In genomic region chr1:38944547-38944946, GRCh38 we compare ENCODE assay signal across 24 cellular contexts. TPM values are rescaled to one million over a fixed set of nuclear protein-coding genes. Genes with fewer than 3 reads are reported as not detected.
DNase-seq lines count a peak whose midpoint lies in the region; ATAC-seq and TF ChIP-seq lines count a peak whose summit lies in the region.
"Had no signal": no experiment of that assay in that cellular context is flagged by ENCODE, and none has a peak within 500 bp of the region (broad histone marks: within the 10 kb centered on the region; RNA-seq: fewer than 3 reads in every experiment).

No MANE protein-coding gene starts in this region.

- H3K4me1 ChIP-seq in HEK293 (ENCODE audit: control insufficient read depth, insufficient read depth, low read length), result no peaks in the 10 kb centered on the region
- H3K4me1 ChIP-seq in IMR-90 (ENCODE audit: control insufficient read depth, insufficient read depth, low read length), result peaks cover 2% of the 10 kb centered on the region; the same call in 1 of the 2 replicates
- H3K4me1 ChIP-seq in osteoblast (ENCODE audit: insufficient read depth, low read length), result peaks cover 5% of the 10 kb centered on the region
- H3K4me1 ChIP-seq: BE2C, BLaER1 had no signal

- no peak for TF ChIP-seq POLR2A in IMR-90 (IDR thresholded peaks at IDR 0.05; ENCODE audit: low read depth, low read length)

- H3K36me3 ChIP-seq in HEK293 (ENCODE audit: control insufficient read depth in 2 of 2, insufficient read depth in 1 of 2, low read length in 2 of 2), result no peaks in the 10 kb centered on the region
- H3K36me3 ChIP-seq in IMR-90 (ENCODE audit: control insufficient read depth, insufficient read depth, low read length), result no peaks in the 10 kb centered on the region
- H3K36me3 ChIP-seq in osteoblast (ENCODE audit: insufficient read depth, low read length), result no peaks in the 10 kb centered on the region
- H3K36me3 ChIP-seq: BE2C, BLaER1 had no signal

- no peak for ATAC-seq in IMR-90 (ENCODE audit: low read depth)
- ATAC-seq: GM12878 had no signal

- H4K5ac ChIP-seq in IMR-90 (ENCODE audit: low read depth, low read length), result no peak overlapping the region

- H3K79me1 ChIP-seq in IMR-90 (ENCODE audit: low read depth in 1 of 2, low read length in 2 of 2), result no peaks in the 10 kb centered on the region

- H3K4me3 ChIP-seq in HEK293 (ENCODE audit: low read depth, low read length) (no peak overlapping the region), IMR-90 (ENCODE audit: insufficient read depth, low read depth, low read length) (no peak overlapping the region), osteoblast (ENCODE audit: insufficient read depth, low read length) (no peak overlapping the region)
- H3K4me3 ChIP-seq: BLaER1, GM12878 had no signal

- no peak overlapping the region for H2AK5ac ChIP-seq in IMR-90 (ENCODE audit: low read depth, low read length)

- H3K56ac ChIP-seq in IMR-90 (ENCODE audit: extremely low read depth, insufficient read depth, low read length), result no peak overlapping the region

- H2AFZ ChIP-seq in IMR-90 (replicated peaks; ENCODE audit: low read length, poor library complexity) (peak overlapping the region; percentile 26), osteoblast (ENCODE audit: low read length) (no peak overlapping the region)

- H4K20me1 ChIP-seq in IMR-90 (ENCODE audit: insufficient read depth, low read length), result no peaks in the 10 kb centered on the region
- no peaks in the 10 kb centered on the region for H4K20me1 ChIP-seq in osteoblast (ENCODE audit: insufficient read depth, low read length)
- H4K20me1 ChIP-seq: BLaER1 had no signal

- POLR2A ChIA-PET in HEK293 (lab: Yijun Ruan, JAX), result no interaction called here
- POLR2A ChIA-PET in IMR-90 (lab: Charles Lee; ENCODE audit: unreplicated experiment), result no interaction called here

- WGBS in IMR-90 (ENCODE audit: extremely low coverage in 2 of 2, insufficient read length in 1 of 2), 2 experiments, result 100% methylated on average over 1 of the region's 4 CpGs; no CpG with 5 or more reads in 1 of the 2 experiments

- no peak overlapping the region for H2BK15ac ChIP-seq in IMR-90 (ENCODE audit: low read depth, low read length)

- CTCF ChIA-PET in HEK293 (lab: Yijun Ruan, JAX) (interaction anchor here (0.7 kb wide), 1 partner anchor 599 kb away, joined by 4 read pairs; no protein-coding TSS in a partner anchor), IMR-90 (lab: Yijun Ruan, JAX) (no interaction called here)

- in situ Hi-C loops in IMR-90 (cut with MboI; ENCODE audit: low sequenced_read_pairs), result no loop called here

- H3K23ac ChIP-seq in IMR-90 (ENCODE audit: low read depth, low read length), result no peak overlapping the region

- no peaks in the 10 kb centered on the region; the same call in 1 of the 2 replicates for H3K9me1 ChIP-seq in IMR-90 (ENCODE audit: insufficient read depth, low read length)

- H3K27ac ChIP-seq in HEK293 (ENCODE audit: extremely low read depth, low read depth, low read length), result no peak overlapping the region
- H3K27ac ChIP-seq in IMR-90 (ENCODE audit: insufficient read depth, low read length), result no peak overlapping the region
- no peak overlapping the region for H3K27ac ChIP-seq in osteoblast (ENCODE audit: low read depth, low read length)
- H3K27ac ChIP-seq: BLaER1 had no signal

- DNase-seq in IMR-90 (no peak), osteoblast (ENCODE audit: insufficient read length, low spot score, missing footprints) (peak; percentile 26), NCI-H2081 (lab: John Stamatoyannopoulos, UW) (no peak), NCI-H146 treated with DMSO at 0.1 percent for 48 hours (lab: John Stamatoyannopoulos, UW; ENCODE audit: unreplicated experiment) (no peak), NCI-H748 (lab: John Stamatoyannopoulos, UW; ENCODE audit: unreplicated experiment) (no peak)
- DNase-seq: 8988T; ACHN; BE2C; C1 segment of cervical spinal cord; CD4-positive, alpha-beta memory T cell; CD4-positive, CD25-positive, alpha-beta regulatory T cell; CD8-positive, alpha-beta memory T cell; COR-L47; DMS 273 treated with DMSO at 0.1 percent for 48 hours; DMS153; DMS53; DMS79; DND-41; EL; GDM1 had no signal

- peaks cover 3% of the 10 kb centered on the region for H3K79me2 ChIP-seq in osteoblast (ENCODE audit: insufficient read depth, low read length)

- no peak overlapping the region for H2BK5ac ChIP-seq in IMR-90 (ENCODE audit: low read depth, low read length, poor library complexity, severe bottlenecking)

- no peak overlapping the region for H2AK9ac ChIP-seq in IMR-90 (replicated peaks; ENCODE audit: low read depth, low read length, poor library complexity)

- H3K4me2 ChIP-seq in IMR-90 (ENCODE audit: low read depth, low read length) (no peak overlapping the region), osteoblast (ENCODE audit: insufficient read depth, low read length) (no peak overlapping the region)
- H3K4me2 ChIP-seq: BLaER1 had no signal

- dilution Hi-C loops in IMR-90 (cut with HindIII; ENCODE audit: low sequenced_read_pairs, unreplicated experiment), result no loop called here

- H2BK120ac ChIP-seq in IMR-90 (ENCODE audit: low read depth, low read length), result no peak overlapping the region

- no peak overlapping the region for H2BK20ac ChIP-seq in IMR-90 (ENCODE audit: low read depth, low read length)

- TF ChIP-seq CTCF in HEK293 (tag by site-specific recombination; IDR thresholded peaks at IDR 0.05) (no peak), IMR-90 (conservative IDR thresholded peaks at IDR 0.05; ENCODE audit: low read depth, low read length) (no peak), osteoblast (IDR thresholded peaks at IDR 0.05; ENCODE audit: extremely low read depth, low read depth, low read length) (no peak)

- H3K18ac ChIP-seq in IMR-90 (ENCODE audit: low read depth, low read length), result no peak overlapping the region

- intact Hi-C loops in IMR-90 (cut with micrococcal nuclease), result no loop called here

- BruUV-seq in IMR-90 (replicated peaks; lab: Mats Ljungman, UMichigan), result no TSS peak

- H4K91ac ChIP-seq in IMR-90 (ENCODE audit: insufficient read depth, low read depth, low read length), result no peak overlapping the region

- H4K8ac ChIP-seq in IMR-90 (ENCODE audit: low read depth in 2 of 2, low read length in 2 of 2), result no peak overlapping the region

- H3K27me3 ChIP-seq in IMR-90 (ENCODE audit: control insufficient read depth, insufficient read depth, low read length) (no peaks in the 10 kb centered on the region), osteoblast (ENCODE audit: insufficient read depth, low read length) (no peaks in the 10 kb centered on the region)
- H3K27me3 ChIP-seq: BE2C, BLaER1 had no signal

- no peak overlapping the region for H3K9ac ChIP-seq in IMR-90 (ENCODE audit: low read depth, low read length)
- H3K9ac ChIP-seq: BLaER1 had no signal

- H3K14ac ChIP-seq in IMR-90 (replicated peaks; ENCODE audit: low read depth, low read length), result no peak overlapping the region

- no peaks in the 10 kb centered on the region for H3K9me3 ChIP-seq in HEK293 (ENCODE audit: control insufficient read depth, insufficient read depth, low read depth, low read length)
- H3K9me3 ChIP-seq in IMR-90 (ENCODE audit: control insufficient read depth, insufficient read depth, low read length), result no peaks in the 10 kb centered on the region
- no peaks in the 10 kb centered on the region for H3K9me3 ChIP-seq in osteoblast (ENCODE audit: low read depth, low read length)
- H3K9me3 ChIP-seq: BE2C had no signal

- TF ChIP-seq RAD21 in IMR-90 (IDR thresholded peaks at IDR 0.05; ENCODE audit: low read length), result no peak

- H3K4ac ChIP-seq in IMR-90 (ENCODE audit: low read depth, low read length), result no peak overlapping the region

TF ChIP-seq in HEK293, 187 proteins besides CTCF, POLR2A, EP300 and RAD21 (continues in another document):
- TF ChIP-seq ZNF645 (tag by site-specific recombination; IDR thresholded peaks at IDR 0.05) (no peak), ZNF157 (tag by site-specific recombination; IDR thresholded peaks at IDR 0.05) (no peak), ZNF670 (tag by site-specific recombination; IDR thresholded peaks at IDR 0.05; ENCODE audit: low read depth) (no peak), ZNF24 (tag by site-specific recombination; IDR thresholded peaks at IDR 0.05) (no peak)

TF ChIP-seq in IMR-90, 13 proteins besides CTCF, POLR2A, EP300 and RAD21 (continues in another document):
- TF ChIP-seq MXI1 (IDR thresholded peaks at IDR 0.05; ENCODE audit: borderline replicate concordance, low read depth, low read length) (no peak), MAFK (IDR thresholded peaks at IDR 0.05; ENCODE audit: low read depth, low read length) (no peak), SMC3 (IDR thresholded peaks at IDR 0.05; ENCODE audit: low read depth, low read length) (no peak), USF2 (IDR thresholded peaks at IDR 0.05; ENCODE audit: low read depth, low read length) (no peak), RCOR1 (IDR thresholded peaks at IDR 0.05; ENCODE audit: insufficient replicate concordance, low read length) (no peak), NFE2L2 (IDR thresholded peaks at IDR 0.05; ENCODE audit: low read depth, low read length) (no peak), MAZ (IDR thresholded peaks at IDR 0.05; ENCODE audit: borderline replicate concordance, low read depth, low read length) (no peak), BHLHE40 (IDR thresholded peaks at IDR 0.05; ENCODE audit: low read depth, low read length) (no peak), CHD1 (IDR thresholded peaks at IDR 0.05; ENCODE audit: low read depth, low read length) (no peak), RFX5 (IDR thresholded peaks at IDR 0.05; ENCODE audit: low read depth, low read length) (no peak)

RNA-seq across cellular contexts. Expression of gene RHBDL2, which starts 2.9 kb away (rescaled TPM):
- total RNA-seq in IMR-90 (2012; rRNA removed), result 0.28 and 0.36 TPM in 2 replicates
- polyA plus RNA-seq in IMR-90 (2012; rRNA removed), result 0.30 and 0.38 TPM in 2 replicates
- 0.05 and 0.11 TPM in 2 replicates for polyA plus RNA-seq in IMR-90 (2012; cell fraction: cytosol; rRNA removed)
- polyA plus RNA-seq in IMR-90 (2012; cell fraction: nucleus; rRNA removed; ENCODE audit: low replicate concordance), result 0.17 and 0.41 TPM in 2 replicates
- total RNA-seq in osteoblast, result 0.59 and 0.72 TPM in 2 replicates
- total RNA-seq: A673; CD4-positive, alpha-beta memory T cell; CD4-positive, CD25-positive, alpha-beta regulatory T cell; CD8-positive, alpha-beta memory T cell; GM12878 had no signal
- polyA plus RNA-seq: CD4-positive, alpha-beta memory T cell; CD8-positive, alpha-beta memory T cell had no signal

RNA-seq across cellular contexts. Expression of gene AKIRIN1, which starts 46.5 kb away (rescaled TPM):
- 42.5 and 63.9 TPM in 2 replicates for total RNA-seq in IMR-90 (2012; rRNA removed)
- 37.7 and 44.2 TPM in 2 replicates for polyA plus RNA-seq in IMR-90 (2012; rRNA removed)
- polyA plus RNA-seq in IMR-90 (2012; cell fraction: cytosol; rRNA removed), result 16.8 and 21.1 TPM in 2 replicates
- polyA plus RNA-seq in IMR-90 (2012; cell fraction: nucleus; rRNA removed; ENCODE audit: low replicate concordance), result 8.1 and 24.7 TPM in 2 replicates
- total RNA-seq in osteoblast, result 35.1 and 42.1 TPM in 2 replicates
